ENCODE assay signal across 10 cellular contexts in the genomic region with DNA sequence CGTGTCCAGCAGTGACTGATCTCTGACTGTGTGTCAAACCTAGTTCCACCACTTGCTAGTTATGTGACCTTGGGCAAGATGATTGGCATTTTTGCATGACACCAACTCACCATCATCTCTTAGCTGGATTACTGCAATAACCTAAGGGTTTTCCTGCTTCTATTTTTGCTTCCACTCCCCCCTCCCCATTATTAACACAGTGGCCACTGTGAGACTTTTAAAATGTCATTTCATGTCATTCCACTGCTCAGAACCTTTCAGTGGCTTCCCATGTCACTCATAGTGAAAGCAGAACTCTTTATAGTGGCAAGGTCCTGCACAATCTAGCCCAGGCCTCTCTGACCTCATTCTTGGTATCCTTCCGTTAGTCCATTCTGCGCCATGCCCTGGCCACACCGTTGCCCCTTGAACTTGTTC. TPM values are rescaled to one million over a fixed set of nuclear protein-coding genes. Genes with fewer than 3 reads are reported as not detected.
A peak's percentile ranks its signal among the peaks of the same experiment; 100 is the strongest.
DNase-seq lines count a peak whose midpoint lies in the region; ATAC-seq lines count a peak whose summit lies in the region.
"Had no signal": no experiment of that assay in that cellular context is flagged by ENCODE, and none has a peak within 500 bp of the region (broad histone marks: within the 10 kb centered on the region; RNA-seq: fewer than 3 reads in every experiment).

No MANE protein-coding gene starts in this region.

- peak overlapping the region in 1 of 10 donors; percentile 6 for H3K4me3 Mint-ChIP-seq in naive thymus-derived CD4-positive, alpha-beta T cell
- no peak overlapping the region for H3K4me3 Mint-ChIP-seq in activated T-cell treated with anti-CD3 and anti-CD28 coated beads, Interleukin-2, amount 50 U/mL, for 72 hours

- no peak overlapping the region for H3K4me3 ChIP-seq in naive thymus-derived CD4-positive, alpha-beta T cell (ENCODE audit: low read length)
- H3K4me3 ChIP-seq: SK-N-MC had no signal

- DNase-seq in NOMO-1 (lab: John Stamatoyannopoulos, UW; ENCODE audit: unreplicated experiment in 2 of 2) (peak; percentile 47 to 55), NOMO-1 treated with dmso at 0.1 percent for 144 hours (lab: John Stamatoyannopoulos, UW; ENCODE audit: unreplicated experiment) (no peak), islet precursor cell (no peak), ecto neural progenitor cell (ENCODE audit: low spot score) (no peak)
- no peak for DNase-seq in naive thymus-derived CD4-positive, alpha-beta T cell
- no peak for DNase-seq in activated T-cell treated with anti-CD3 and anti-CD28 coated beads, Interleukin-2, amount 50 U/mL, for 72 hours

- CTCF ChIA-PET in naive thymus-derived CD4-positive, alpha-beta T cell (lab: Charles Lee), result no interaction called here

- H3K4me1 Mint-ChIP-seq in naive thymus-derived CD4-positive, alpha-beta T cell, result peaks cover 31 to 81% (median 75%) of the 10 kb centered on the region in 7 donors
- peaks cover 41% of the 10 kb centered on the region for H3K4me1 Mint-ChIP-seq in activated T-cell treated with anti-CD3 and anti-CD28 coated beads, Interleukin-2, amount 50 U/mL, for 72 hours (ENCODE audit: low read depth)

- peaks cover 0 to 13% (median 0%) of the 10 kb centered on the region in 5 donors for H3K36me3 Mint-ChIP-seq in naive thymus-derived CD4-positive, alpha-beta T cell
- H3K36me3 Mint-ChIP-seq in activated T-cell treated with anti-CD3 and anti-CD28 coated beads, Interleukin-2, amount 50 U/mL, for 72 hours (ENCODE audit: insufficient read depth in 2 of 2), result peaks cover 0 to 4% of the 10 kb centered on the region in 2 donors

- no peaks in the 10 kb centered on the region for H3K36me3 ChIP-seq in naive thymus-derived CD4-positive, alpha-beta T cell (ENCODE audit: control insufficient read depth in 2 of 3, insufficient read depth in 3 of 3, low read length in 3 of 3)

- H3K9me3 Mint-ChIP-seq in naive thymus-derived CD4-positive, alpha-beta T cell, result peaks cover 0 to 10% (median 0%) of the 10 kb centered on the region in 11 donors
- no peaks in the 10 kb centered on the region for H3K9me3 Mint-ChIP-seq in activated T-cell treated with anti-CD3 and anti-CD28 coated beads, Interleukin-2, amount 50 U/mL, for 72 hours

- POLR2A ChIA-PET in naive thymus-derived CD4-positive, alpha-beta T cell (lab: Charles Lee), result interaction anchor here (2.8 kb wide), 1 partner anchor 11 kb away, joined by 10 read pairs; no protein-coding TSS in a partner anchor

- no peaks in the 10 kb centered on the region for H3K9me3 ChIP-seq in naive thymus-derived CD4-positive, alpha-beta T cell (ENCODE audit: control insufficient read depth in 2 of 3, low read length in 3 of 3)

- peak overlapping the region in 3 of 9 donors; percentile 31 to 76 (median 56) for H3K27ac Mint-ChIP-seq in naive thymus-derived CD4-positive, alpha-beta T cell
- H3K27ac Mint-ChIP-seq in activated T-cell treated with anti-CD3 and anti-CD28 coated beads, Interleukin-2, amount 50 U/mL, for 72 hours, result no peak overlapping the region

- H3K4me1 ChIP-seq in naive thymus-derived CD4-positive, alpha-beta T cell (ENCODE audit: control insufficient read depth in 2 of 2, insufficient read depth in 2 of 2, low read length in 2 of 2), result peaks cover 16 to 30% of the 10 kb centered on the region in 2 donors

- ATAC-seq in GM21529 (IDR thresholded peaks at IDR 0.05; ENCODE audit: unreplicated experiment) (peak; percentile 95), HG03280 (IDR thresholded peaks at IDR 0.05; ENCODE audit: unreplicated experiment) (peak; percentile 71)
- ATAC-seq in naive thymus-derived CD4-positive, alpha-beta T cell, result peak; percentile 81
- ATAC-seq in activated T-cell treated with anti-CD3 and anti-CD28 coated beads, Interleukin-2, amount 50 U/mL, for 72 hours (replicated peaks in 1 of 2), result no peak

- H3K27me3 Mint-ChIP-seq in naive thymus-derived CD4-positive, alpha-beta T cell, result no peaks in the 10 kb centered on the region
- H3K27me3 Mint-ChIP-seq in activated T-cell treated with anti-CD3 and anti-CD28 coated beads, Interleukin-2, amount 50 U/mL, for 72 hours (ENCODE audit: low read depth), result no peaks in the 10 kb centered on the region

- intact Hi-C loops in naive thymus-derived CD4-positive, alpha-beta T cell (cut with micrococcal nuclease), result no loop called here

- H3K27me3 ChIP-seq in naive thymus-derived CD4-positive, alpha-beta T cell (ENCODE audit: control insufficient read depth in 2 of 2, insufficient read depth in 2 of 2, low read length in 2 of 2), result no peaks in the 10 kb centered on the region

- H3K27ac ChIP-seq in naive thymus-derived CD4-positive, alpha-beta T cell (ENCODE audit: low read depth, low read length), result no peak overlapping the region
- H3K27ac ChIP-seq: 22Rv1, SK-N-MC had no signal

RNA-seq across cellular contexts. Expression of a gene that starts 4.8 kb away (rescaled TPM):
- 1 to 10 TPM in 2 of 5 experiments, under 1 TPM in 3; 0.57 to 1.8 (median 0.90) TPM for total RNA-seq in naive thymus-derived CD4-positive, alpha-beta T cell
- under 1 TPM; 0.30 to 0.62 TPM for polyA plus RNA-seq in naive thymus-derived CD4-positive, alpha-beta T cell
- 1 to 10 TPM; 2.3 to 6.1 TPM for total RNA-seq in activated T-cell treated with anti-CD3 and anti-CD28 coated beads, Interleukin-2, amount 50 U/mL, for 72 hours

Comparison
In these comparisons a context has a peak if more than half of its experiments do, and no peak if none do; other contexts are left out.
1. DNase-seq: peak in NOMO-1 (2 of 2); none in NOMO-1 treated with dmso at 0.1 percent for 144 hours (single experiment), naive thymus-derived CD4-positive, alpha-beta T cell (0 of 9), islet precursor cell (single experiment), ecto neural progenitor cell (single experiment) and activated T-cell treated with anti-CD3 and anti-CD28 coated beads, Interleukin-2, amount 50 U/mL, for 72 hours (0 of 2).
2. ATAC-seq: peak in GM21529 (single experiment), HG03280 (single experiment) and naive thymus-derived CD4-positive, alpha-beta T cell (single experiment); none in activated T-cell treated with anti-CD3 and anti-CD28 coated beads, Interleukin-2, amount 50 U/mL, for 72 hours (0 of 2).